8 cellular contexts compared by ENCODE assay signal in the genomic region with DNA sequence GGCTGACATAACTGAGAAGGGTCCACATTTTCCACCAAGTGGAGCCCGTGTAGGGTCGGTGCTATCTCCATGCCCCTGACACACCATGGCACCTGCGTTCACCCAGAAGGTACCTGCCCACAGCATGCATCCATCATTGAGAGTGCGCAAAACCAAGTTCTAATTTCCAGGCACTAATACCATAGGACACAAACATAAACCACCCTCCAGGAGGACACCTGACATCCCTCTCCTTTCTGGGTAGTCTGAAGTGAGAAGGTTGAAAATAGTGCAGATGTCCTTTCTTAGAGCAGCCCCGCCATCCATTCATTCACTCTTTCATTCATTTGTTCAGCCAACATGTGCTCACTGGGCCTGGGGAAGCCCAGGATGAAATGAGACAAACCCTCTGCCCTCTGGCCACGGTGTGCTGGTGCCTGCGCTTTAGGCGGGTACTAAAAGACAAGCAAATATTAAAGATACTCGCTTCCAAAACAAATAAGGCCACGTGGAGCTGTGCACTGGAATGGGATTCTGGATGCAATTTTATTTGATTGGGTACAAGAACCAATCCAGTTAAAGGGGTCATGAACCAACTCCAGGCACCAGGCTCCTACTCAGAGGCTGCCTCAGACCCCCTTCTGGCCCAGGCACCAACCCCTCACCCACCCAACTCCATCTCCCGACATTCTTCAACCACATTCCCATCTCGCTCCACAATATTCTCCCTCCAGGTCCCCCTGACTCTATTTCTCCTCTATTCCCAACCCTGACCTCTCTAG. TPM values are rescaled to one million over a fixed set of nuclear protein-coding genes. Genes with fewer than 3 reads are reported as not detected.
DNase-seq lines count a peak whose midpoint lies in the region; FAIRE-seq and TF ChIP-seq lines count a peak whose summit lies in the region.

No MANE protein-coding gene starts in this region.

- H3K9ac ChIP-seq in mesenchymal stem cell (ENCODE audit: low read length), result peak overlapping the region; percentile 93

- in situ Hi-C loops in brain microvascular endothelial cell (cut with HindIII; ENCODE audit: low pct_ligation_motif_present, low sequenced_read_pairs), result no loop called here

- no peaks in the 10 kb centered on the region for H3K27me3 Mint-ChIP-seq in activated naive CD4-positive, alpha-beta T cell treated with anti-CD3 and anti-CD28 coated beads, Interleukin-2, amount 50 U/mL, for 24 hours

- H3K4me1 ChIP-seq in mesenchymal stem cell (ENCODE audit: control insufficient read depth, insufficient read depth, low read depth, low read length) (peaks cover 20% of the 10 kb centered on the region), urinary bladder (ENCODE audit: insufficient read depth) (no peaks in the 10 kb centered on the region)

- 86% methylated on average over 9 of the region's 12 CpGs for WGBS in mesenchymal stem cell
- WGBS in urinary bladder, result 58% methylated on average over 12 of the region's 12 CpGs

- H3K4ac ChIP-seq in mesenchymal stem cell (ENCODE audit: low read depth in 1 of 2, low read length in 2 of 2), result peak overlapping the region in 1 of 2 experiments; percentile 73

- peaks cover 34% of the 10 kb centered on the region for H3K79me1 ChIP-seq in mesenchymal stem cell (replicated peaks; ENCODE audit: low read length, poor library complexity, severe bottlenecking)

- no peak for TF ChIP-seq CTCF in brain microvascular endothelial cell (IDR thresholded peaks at IDR 0.05; ENCODE audit: low read depth, low read length, missing control alignments)
- no peak for TF ChIP-seq CTCF in D721Med (IDR thresholded peaks at IDR 0.05; ENCODE audit: insufficient read depth, missing control alignments)

- peaks cover 4% of the 10 kb centered on the region for H3K4me1 Mint-ChIP-seq in activated naive CD4-positive, alpha-beta T cell treated with anti-CD3 and anti-CD28 coated beads, Interleukin-2, amount 50 U/mL, for 24 hours

- H3K36me3 ChIP-seq in brain microvascular endothelial cell (replicated peaks) (no peaks in the 10 kb centered on the region), mesenchymal stem cell (ENCODE audit: control insufficient read depth in 1 of 2, insufficient read depth in 2 of 2, low read depth in 1 of 2, low read length in 2 of 2) (peaks cover 0 to 4% of the 10 kb centered on the region in 2 experiments), urinary bladder (ENCODE audit: insufficient read depth) (no peaks in the 10 kb centered on the region)

- no peak overlapping the region for H3K27ac Mint-ChIP-seq in activated naive CD4-positive, alpha-beta T cell treated with anti-CD3 and anti-CD28 coated beads, Interleukin-2, amount 50 U/mL, for 24 hours

- H3K27ac ChIP-seq in brain microvascular endothelial cell, result no peak overlapping the region
- no peak overlapping the region for H3K27ac ChIP-seq in mesenchymal stem cell (ENCODE audit: low read length, poor library complexity, severe bottlenecking)
- H3K27ac ChIP-seq in urinary bladder (ENCODE audit: low read depth), result no peak overlapping the region

- H3K36me3 Mint-ChIP-seq in activated naive CD4-positive, alpha-beta T cell treated with anti-CD3 and anti-CD28 coated beads, Interleukin-2, amount 50 U/mL, for 24 hours, result no peaks in the 10 kb centered on the region

- H3K4me2 ChIP-seq in mesenchymal stem cell (ENCODE audit: low read length, poor library complexity, severe bottlenecking), result peak overlapping the region; percentile 75

- H3K18ac ChIP-seq in mesenchymal stem cell (ENCODE audit: low read depth in 1 of 2, low read length in 2 of 2), result no peak overlapping the region

- peak overlapping the region; percentile 74 for H3K4me3 ChIP-seq in brain microvascular endothelial cell (ENCODE audit: low read depth, low read length)
- H3K4me3 ChIP-seq in mesenchymal stem cell (ENCODE audit: insufficient read depth in 1 of 2, low read depth in 1 of 2, low read length in 2 of 2), result peak overlapping the region; percentile 83 to 95
- peak overlapping the region; percentile 94 for H3K4me3 ChIP-seq in urinary bladder (ENCODE audit: low read depth, low read length)

- H3K9me3 ChIP-seq in mesenchymal stem cell (ENCODE audit: control insufficient read depth, low read length), result no peaks in the 10 kb centered on the region

- DNase-seq in activated naive CD4-positive, alpha-beta T cell treated with Interleukin-2 at 50 U/mL for 16 hours, result no peak
- DNase-seq in brain microvascular endothelial cell (no peak), mesenchymal stem cell (no peak), DMS53 (lab: John Stamatoyannopoulos, UW) (no peak), D721Med (ENCODE audit: insufficient read length, low spot score) (no peak), OCI-M2 (lab: John Stamatoyannopoulos, UW; ENCODE audit: unreplicated experiment) (no peak)

- H3K4me3 Mint-ChIP-seq in activated naive CD4-positive, alpha-beta T cell treated with anti-CD3 and anti-CD28 coated beads, Interleukin-2, amount 50 U/mL, for 24 hours, result peak overlapping the region; percentile 77

- peak overlapping the region; percentile 14 for H4K8ac ChIP-seq in mesenchymal stem cell (ENCODE audit: low read length)

- H4K91ac ChIP-seq in mesenchymal stem cell (ENCODE audit: low read length), result no peak overlapping the region

- H2BK12ac ChIP-seq in mesenchymal stem cell (ENCODE audit: low read length in 2 of 2), result no peak overlapping the region

- peak overlapping the region; percentile 19 for H2BK120ac ChIP-seq in mesenchymal stem cell (ENCODE audit: low read depth, low read length)

- no peak overlapping the region for H3K14ac ChIP-seq in mesenchymal stem cell (ENCODE audit: low read length in 2 of 2)

- H2BK5ac ChIP-seq in mesenchymal stem cell (ENCODE audit: low read depth, low read length, poor library complexity, severe bottlenecking), result no peak overlapping the region

- no peak for FAIRE-seq in D721Med (lab: Jason Lieb, UNC)

- no peak overlapping the region for H2BK15ac ChIP-seq in mesenchymal stem cell (ENCODE audit: low read depth, poor library complexity, severe bottlenecking)

- H3K9me3 Mint-ChIP-seq in activated naive CD4-positive, alpha-beta T cell treated with anti-CD3 and anti-CD28 coated beads, Interleukin-2, amount 50 U/mL, for 24 hours, result no peaks in the 10 kb centered on the region

- H2AFZ ChIP-seq in mesenchymal stem cell (ENCODE audit: low read depth, low read length), result no peak overlapping the region

- H3K27me3 ChIP-seq in brain microvascular endothelial cell (replicated peaks) (no peaks in the 10 kb centered on the region), mesenchymal stem cell (ENCODE audit: control insufficient read depth in 1 of 2, insufficient read depth in 1 of 2, low read length in 2 of 2) (peaks cover 3 to 20% of the 10 kb centered on the region in 2 experiments)

- no peak overlapping the region for H2AK5ac ChIP-seq in mesenchymal stem cell (ENCODE audit: low read length, severe bottlenecking)

- no peak overlapping the region for H3K23ac ChIP-seq in mesenchymal stem cell (ENCODE audit: low read length in 2 of 2)

RNA-seq across cellular contexts. Expression of gene TTC7B, which starts 1.2 kb away (rescaled TPM):
- 28.7 TPM for polyA plus RNA-seq in mesenchymal stem cell (2013, experiment 1 of 2)
- polyA plus RNA-seq in mesenchymal stem cell (2013, experiment 2 of 2), result 28.3 TPM
- 20.0 TPM for total RNA-seq in urinary bladder
- 48.9 TPM for polyA plus RNA-seq in urinary bladder
